2 cellular contexts compared by ENCODE assay signal in the genomic region with DNA sequence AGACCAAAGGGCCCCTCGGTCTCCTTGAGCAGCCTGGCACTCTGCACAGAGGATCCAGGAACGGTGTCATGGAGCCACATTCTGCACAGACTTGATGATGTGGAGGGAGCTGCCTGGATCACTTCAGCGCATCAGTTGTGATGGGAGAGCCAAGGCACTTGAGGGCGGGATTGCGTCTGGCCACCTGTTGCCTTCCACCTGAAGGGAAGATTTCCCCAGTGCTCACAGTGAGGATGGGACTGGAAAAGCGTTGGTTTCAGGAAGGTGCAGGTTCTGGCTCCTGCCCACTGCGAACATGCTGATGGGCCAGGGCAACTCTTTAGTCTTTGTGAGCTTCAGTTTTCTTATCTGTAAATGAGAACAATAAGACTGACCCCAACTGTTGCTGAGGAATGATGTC.
TF ChIP-seq lines count a peak whose summit lies in the region.

No MANE protein-coding gene starts in this region.

TF ChIP-seq in HepG2, 621 proteins besides CTCF, POLR2A, EP300 and RAD21:
- TF ChIP-seq ARID2 (CRISPR knock-in tag; IDR thresholded peaks at IDR 0.05; ENCODE audit: borderline replicate concordance) (no peak), ZNF33B (CRISPR knock-in tag; IDR thresholded peaks at IDR 0.05) (no peak), IKZF4 (CRISPR knock-in tag; IDR thresholded peaks at IDR 0.05; ENCODE audit: borderline replicate concordance, low read depth, not compliant biosample characterization) (no peak), ZNF296 (CRISPR knock-in tag; conservative IDR thresholded peaks at IDR 0.05) (no peak), ZBTB38 (CRISPR knock-in tag; IDR thresholded peaks at IDR 0.05) (no peak)
- TF ChIP-seq, protein P1, sequence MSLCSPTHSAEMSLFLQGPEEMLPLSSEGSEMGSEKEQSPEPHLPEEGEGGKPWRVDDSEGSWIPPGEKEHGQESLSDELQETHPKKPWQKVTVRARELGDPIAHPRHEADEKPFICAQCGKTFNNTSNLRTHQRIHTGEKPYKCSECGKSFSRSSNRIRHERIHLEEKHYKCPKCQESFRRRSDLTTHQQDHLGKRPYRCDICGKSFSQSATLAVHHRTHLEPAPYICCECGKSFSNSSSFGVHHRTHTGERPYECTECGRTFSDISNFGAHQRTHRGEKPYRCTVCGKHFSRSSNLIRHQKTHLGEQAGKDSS (CRISPR knock-in tag; IDR thresholded peaks at IDR 0.05; ENCODE audit: borderline replicate concordance, low read depth): no peak
- TF ChIP-seq, protein P2, sequence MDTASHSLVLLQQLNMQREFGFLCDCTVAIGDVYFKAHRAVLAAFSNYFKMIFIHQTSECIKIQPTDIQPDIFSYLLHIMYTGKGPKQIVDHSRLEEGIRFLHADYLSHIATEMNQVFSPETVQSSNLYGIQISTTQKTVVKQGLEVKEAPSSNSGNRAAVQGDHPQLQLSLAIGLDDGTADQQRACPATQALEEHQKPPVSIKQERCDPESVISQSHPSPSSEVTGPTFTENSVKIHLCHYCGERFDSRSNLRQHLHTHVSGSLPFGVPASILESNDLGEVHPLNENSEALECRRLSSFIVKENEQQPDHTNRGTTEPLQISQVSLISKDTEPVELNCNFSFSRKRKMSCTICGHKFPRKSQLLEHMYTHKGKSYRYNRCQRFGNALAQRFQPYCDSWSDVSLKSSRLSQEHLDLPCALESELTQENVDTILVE (CRISPR knock-in tag; IDR thresholded peaks at IDR 0.05): no peak

TF ChIP-seq in liver, 16 proteins besides CTCF, POLR2A, EP300 and RAD21:
- TF ChIP-seq GABPA (IDR thresholded peaks at IDR 0.05 in 1 of 2, conservative IDR thresholded peaks at IDR 0.05 in 1 of 2) (no peak), FOXA2 (IDR thresholded peaks at IDR 0.05) (no peak), SP1 (IDR thresholded peaks at IDR 0.05) (no peak), NR2F2 (IDR thresholded peaks at IDR 0.05) (no peak), FOXA1 (IDR thresholded peaks at IDR 0.05) (no peak), YY1 (IDR thresholded peaks at IDR 0.05) (no peak), JUND (IDR thresholded peaks at IDR 0.05) (no peak), EGR1 (IDR thresholded peaks at IDR 0.05; ENCODE audit: low read depth in 2 of 2) (no peak), HNF4A (conservative IDR thresholded peaks at IDR 0.05) (no peak)
- TF ChIP-seq, protein P3, sequence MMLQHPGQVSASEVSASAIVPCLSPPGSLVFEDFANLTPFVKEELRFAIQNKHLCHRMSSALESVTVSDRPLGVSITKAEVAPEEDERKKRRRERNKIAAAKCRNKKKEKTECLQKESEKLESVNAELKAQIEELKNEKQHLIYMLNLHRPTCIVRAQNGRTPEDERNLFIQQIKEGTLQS (IDR thresholded peaks at IDR 0.05): no peak
- TF ChIP-seq, protein P4, sequence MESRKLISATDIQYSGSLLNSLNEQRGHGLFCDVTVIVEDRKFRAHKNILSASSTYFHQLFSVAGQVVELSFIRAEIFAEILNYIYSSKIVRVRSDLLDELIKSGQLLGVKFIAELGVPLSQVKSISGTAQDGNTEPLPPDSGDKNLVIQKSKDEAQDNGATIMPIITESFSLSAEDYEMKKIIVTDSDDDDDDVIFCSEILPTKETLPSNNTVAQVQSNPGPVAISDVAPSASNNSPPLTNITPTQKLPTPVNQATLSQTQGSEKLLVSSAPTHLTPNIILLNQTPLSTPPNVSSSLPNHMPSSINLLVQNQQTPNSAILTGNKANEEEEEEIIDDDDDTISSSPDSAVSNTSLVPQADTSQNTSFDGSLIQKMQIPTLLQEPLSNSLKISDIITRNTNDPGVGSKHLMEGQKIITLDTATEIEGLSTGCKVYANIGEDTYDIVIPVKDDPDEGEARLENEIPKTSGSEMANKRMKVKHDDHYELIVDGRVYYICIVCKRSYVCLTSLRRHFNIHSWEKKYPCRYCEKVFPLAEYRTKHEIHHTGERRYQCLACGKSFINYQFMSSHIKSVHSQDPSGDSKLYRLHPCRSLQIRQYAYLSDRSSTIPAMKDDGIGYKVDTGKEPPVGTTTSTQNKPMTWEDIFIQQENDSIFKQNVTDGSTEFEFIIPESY (IDR thresholded peaks at IDR 0.05): no peak
- TF ChIP-seq, protein P5, sequence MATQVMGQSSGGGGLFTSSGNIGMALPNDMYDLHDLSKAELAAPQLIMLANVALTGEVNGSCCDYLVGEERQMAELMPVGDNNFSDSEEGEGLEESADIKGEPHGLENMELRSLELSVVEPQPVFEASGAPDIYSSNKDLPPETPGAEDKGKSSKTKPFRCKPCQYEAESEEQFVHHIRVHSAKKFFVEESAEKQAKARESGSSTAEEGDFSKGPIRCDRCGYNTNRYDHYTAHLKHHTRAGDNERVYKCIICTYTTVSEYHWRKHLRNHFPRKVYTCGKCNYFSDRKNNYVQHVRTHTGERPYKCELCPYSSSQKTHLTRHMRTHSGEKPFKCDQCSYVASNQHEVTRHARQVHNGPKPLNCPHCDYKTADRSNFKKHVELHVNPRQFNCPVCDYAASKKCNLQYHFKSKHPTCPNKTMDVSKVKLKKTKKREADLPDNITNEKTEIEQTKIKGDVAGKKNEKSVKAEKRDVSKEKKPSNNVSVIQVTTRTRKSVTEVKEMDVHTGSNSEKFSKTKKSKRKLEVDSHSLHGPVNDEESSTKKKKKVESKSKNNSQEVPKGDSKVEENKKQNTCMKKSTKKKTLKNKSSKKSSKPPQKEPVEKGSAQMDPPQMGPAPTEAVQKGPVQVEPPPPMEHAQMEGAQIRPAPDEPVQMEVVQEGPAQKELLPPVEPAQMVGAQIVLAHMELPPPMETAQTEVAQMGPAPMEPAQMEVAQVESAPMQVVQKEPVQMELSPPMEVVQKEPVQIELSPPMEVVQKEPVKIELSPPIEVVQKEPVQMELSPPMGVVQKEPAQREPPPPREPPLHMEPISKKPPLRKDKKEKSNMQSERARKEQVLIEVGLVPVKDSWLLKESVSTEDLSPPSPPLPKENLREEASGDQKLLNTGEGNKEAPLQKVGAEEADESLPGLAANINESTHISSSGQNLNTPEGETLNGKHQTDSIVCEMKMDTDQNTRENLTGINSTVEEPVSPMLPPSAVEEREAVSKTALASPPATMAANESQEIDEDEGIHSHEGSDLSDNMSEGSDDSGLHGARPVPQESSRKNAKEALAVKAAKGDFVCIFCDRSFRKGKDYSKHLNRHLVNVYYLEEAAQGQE (IDR thresholded peaks at IDR 0.05): no peak
- TF ChIP-seq, protein P6, sequence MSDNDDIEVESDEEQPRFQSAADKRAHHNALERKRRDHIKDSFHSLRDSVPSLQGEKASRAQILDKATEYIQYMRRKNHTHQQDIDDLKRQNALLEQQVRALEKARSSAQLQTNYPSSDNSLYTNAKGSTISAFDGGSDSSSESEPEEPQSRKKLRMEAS (IDR thresholded peaks at IDR 0.05): no peak
